25 cellular contexts compared by ENCODE assay signal in the genomic region with DNA sequence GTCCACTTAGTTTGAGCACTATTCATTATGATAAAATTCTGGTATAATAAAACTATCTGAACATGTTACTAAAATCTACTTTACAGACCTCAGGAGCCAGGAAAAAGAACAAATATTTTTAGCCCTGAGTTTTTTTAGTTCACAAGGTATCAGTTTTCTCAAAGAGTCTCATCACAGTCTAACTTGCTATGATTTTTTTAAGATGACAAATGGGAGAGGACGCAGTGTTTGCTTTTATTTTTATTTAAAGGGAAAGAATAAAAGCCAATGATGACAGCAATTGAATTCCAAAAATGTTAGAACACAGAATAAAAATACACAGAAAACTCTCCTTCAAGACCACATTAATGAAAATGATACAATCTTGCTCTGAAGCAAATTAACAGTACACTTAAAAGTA. TPM values are rescaled to one million over a fixed set of nuclear protein-coding genes. Genes with fewer than 3 reads are reported as not detected.
A peak's percentile ranks its signal among the peaks of the same experiment; 100 is the strongest.
DNase-seq lines count a peak whose midpoint lies in the region; ATAC-seq and TF ChIP-seq lines count a peak whose summit lies in the region.
"Had no signal": no experiment of that assay in that cellular context is flagged by ENCODE, and none has a peak within 500 bp of the region (broad histone marks: within the 10 kb centered on the region; RNA-seq: fewer than 3 reads in every experiment).

No MANE protein-coding gene starts in this region.

- DNase-seq in HFFc6 (no peak), memory B cell (ENCODE audit: low spot score in 2 of 2) (no peak), NOMO-1 treated with dmso at 0.1 percent for 144 hours (lab: John Stamatoyannopoulos, UW; ENCODE audit: unreplicated experiment) (no peak)
- DNase-seq: activated CD4-positive, alpha-beta T cell treated with anti-CD3 and anti-CD28 coated beads for 48 hours; COR-L47; DMS79 treated with DMSO at 0.1 percent for 48 hours; GOT3; naive thymus-derived CD8-positive, alpha-beta T cell; NCI-H1417; NCI-H2107; NCI-H526 treated with DMSO at 0.1 percent for 48 hours; OCI-M1; posterior cingulate gyrus; Right ventricle myocardium superior; small intestine; stimulated activated CD4-positive, alpha-beta T cell treated with anti-CD3 and anti-CD28 coated beads, Interleukin-2, amount 100 ng/mL, for 48 hours; T-cell; upper lobe of right lung had no signal

- peak overlapping the region; percentile 36; the same call in 1 of the 2 replicates for H3K4me3 Mint-ChIP-seq in HFFc6
- peak overlapping the region in 4 of 5 experiments; percentile 36 to 64 (median 47) for H3K4me3 Mint-ChIP-seq in brain
- no peak overlapping the region for H3K4me3 Mint-ChIP-seq in memory B cell
- H3K4me3 Mint-ChIP-seq: activated T-helper 17 cell treated with anti-CD3 and anti-CD28 coated beads, Interleukin-2, amount 50 U/mL, for 72 hours; T-cell had no signal

- peaks cover 25 to 56% (median 40%) of the 10 kb centered on the region in 3 donors for H3K4me1 ChIP-seq in skeletal muscle tissue (ENCODE audit: control insufficient read depth in 3 of 3, insufficient read depth in 3 of 3, low read length in 3 of 3)

- H3K36me3 ChIP-seq in skeletal muscle tissue (ENCODE audit: control insufficient read depth in 3 of 3, insufficient read depth in 3 of 3, low read length in 3 of 3) = peaks cover 0 to 7% (median 0%) of the 10 kb centered on the region in 3 donors

- no peaks in the 10 kb centered on the region for H3K27me3 ChIP-seq in skeletal muscle tissue (ENCODE audit: control insufficient read depth in 3 of 3, insufficient read depth in 3 of 3, low read length in 3 of 3)
- H3K27me3 ChIP-seq: upper lobe of right lung had no signal

- H3K36me3 Mint-ChIP-seq in HFFc6 (ENCODE audit: low read depth) = peaks cover 12% of the 10 kb centered on the region
- H3K36me3 Mint-ChIP-seq in brain = peaks cover 46% of the 10 kb centered on the region
- H3K36me3 Mint-ChIP-seq in memory B cell = peaks cover 9% of the 10 kb centered on the region

- peak overlapping the region; percentile 45 for H3K27ac ChIP-seq in skeletal muscle tissue (ENCODE audit: low read depth, low read length)
- H3K27ac ChIP-seq: upper lobe of right lung had no signal

- H3K27ac Mint-ChIP-seq in HFFc6 (peak overlapping the region; percentile 49; the same call in 1 of the 2 replicates), brain (peak overlapping the region in 4 of 5 experiments; percentile 18 to 77 (median 64)), memory B cell (peak overlapping the region; percentile 53)
- H3K27ac Mint-ChIP-seq: activated T-helper 17 cell treated with anti-CD3 and anti-CD28 coated beads, Interleukin-2, amount 50 U/mL, for 72 hours had no signal

- H3K9ac ChIP-seq in skeletal muscle tissue (ENCODE audit: low read depth in 1 of 3, low read length in 3 of 3) = peak overlapping the region in 2 of 3 donors; percentile 25 to 34

- H3K27me3 Mint-ChIP-seq in HFFc6 (ENCODE audit: insufficient read depth) (no peaks in the 10 kb centered on the region), brain (no peaks in the 10 kb centered on the region), memory B cell (no peaks in the 10 kb centered on the region)
- H3K27me3 Mint-ChIP-seq: activated T-helper 17 cell treated with anti-CD3 and anti-CD28 coated beads, Interleukin-2, amount 50 U/mL, for 72 hours; naive thymus-derived CD8-positive, alpha-beta T cell; T-cell had no signal

- H3K9me3 Mint-ChIP-seq in HFFc6 = no peaks in the 10 kb centered on the region
- H3K9me3 Mint-ChIP-seq in brain = no peaks in the 10 kb centered on the region
- H3K9me3 Mint-ChIP-seq in memory B cell = no peaks in the 10 kb centered on the region
- H3K9me3 Mint-ChIP-seq: activated T-helper 17 cell treated with anti-CD3 and anti-CD28 coated beads, Interleukin-2, amount 50 U/mL, for 72 hours; naive thymus-derived CD8-positive, alpha-beta T cell; T-cell had no signal

- H3K4me3 ChIP-seq in skeletal muscle tissue (ENCODE audit: low read length in 3 of 3) = peak overlapping the region in 1 of 3 donors; percentile 34
- H3K4me3 ChIP-seq: upper lobe of right lung had no signal

- ATAC-seq in memory B cell (ENCODE audit: low read depth) = no peak
- ATAC-seq in HG03159 (IDR thresholded peaks at IDR 0.05; ENCODE audit: unreplicated experiment) = no peak
- no peak for ATAC-seq in HG03039 (IDR thresholded peaks at IDR 0.05; ENCODE audit: unreplicated experiment)
- ATAC-seq: activated T-helper 17 cell treated with anti-CD3 and anti-CD28 coated beads, Interleukin-2, amount 50 U/mL, for 72 hours; esophagus mucosa; HepG2; naive thymus-derived CD8-positive, alpha-beta T cell; T-cell; upper lobe of right lung had no signal

- peaks cover 43% of the 10 kb centered on the region for H3K4me1 Mint-ChIP-seq in HFFc6 (ENCODE audit: low read depth)
- H3K4me1 Mint-ChIP-seq in brain = peaks cover 90% of the 10 kb centered on the region
- H3K4me1 Mint-ChIP-seq in memory B cell = peaks cover 23% of the 10 kb centered on the region

- TF ChIP-seq CTCF in HFFc6 (IDR thresholded peaks at IDR 0.05) = no peak
- TF ChIP-seq CTCF in brain (conservative IDR thresholded peaks at IDR 0.05) = no peak

- no peaks in the 10 kb centered on the region for H3K9me3 ChIP-seq in skeletal muscle tissue (ENCODE audit: control insufficient read depth in 3 of 3, low read length in 3 of 3)
- H3K9me3 ChIP-seq: upper lobe of right lung had no signal

RNA-seq across cellular contexts. Expression of a gene that starts 7.4 kb away (rescaled TPM):
- 10 to 100 TPM; 29.0 to 40.5 (median 33.6) TPM for total RNA-seq in HFFc6 (2021; fragmentation: NEBNext Ultra II Directional; extraction: Animal tissue kit (Norgen Biotek cat#: 25700))
- polyA plus RNA-seq in brain (ENCODE audit: insufficient read depth, low read depth, low replicate concordance) = 9.8 TPM
- total RNA-seq in skeletal muscle tissue = 69.4 TPM
